1 cellular context compared by ENCODE assay signal in genomic region chr10:24894728-24895127, GRCh38.
TF ChIP-seq lines count a peak whose summit lies in the region.

No MANE protein-coding gene starts in this region.

TF ChIP-seq in SK-N-SH treated with all-trans-retinoic acid at 6 μM for 48 hours, 23 proteins besides CTCF, POLR2A, EP300 and RAD21 (continued from another document):
- TF ChIP-seq, protein P1, sequence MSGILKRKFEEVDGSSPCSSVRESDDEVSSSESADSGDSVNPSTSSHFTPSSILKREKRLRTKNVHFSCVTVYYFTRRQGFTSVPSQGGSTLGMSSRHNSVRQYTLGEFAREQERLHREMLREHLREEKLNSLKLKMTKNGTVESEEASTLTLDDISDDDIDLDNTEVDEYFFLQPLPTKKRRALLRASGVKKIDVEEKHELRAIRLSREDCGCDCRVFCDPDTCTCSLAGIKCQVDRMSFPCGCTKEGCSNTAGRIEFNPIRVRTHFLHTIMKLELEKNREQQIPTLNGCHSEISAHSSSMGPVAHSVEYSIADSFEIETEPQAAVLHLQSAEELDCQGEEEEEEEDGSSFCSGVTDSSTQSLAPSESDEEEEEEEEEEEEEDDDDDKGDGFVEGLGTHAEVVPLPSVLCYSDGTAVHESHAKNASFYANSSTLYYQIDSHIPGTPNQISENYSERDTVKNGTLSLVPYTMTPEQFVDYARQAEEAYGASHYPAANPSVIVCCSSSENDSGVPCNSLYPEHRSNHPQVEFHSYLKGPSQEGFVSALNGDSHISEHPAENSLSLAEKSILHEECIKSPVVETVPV (CRISPR knock-in tag; IDR thresholded peaks at IDR 0.05): no peak
- TF ChIP-seq TSHZ2 (CRISPR knock-in tag; IDR thresholded peaks at IDR 0.05): no peak
- TF ChIP-seq, protein P2, sequence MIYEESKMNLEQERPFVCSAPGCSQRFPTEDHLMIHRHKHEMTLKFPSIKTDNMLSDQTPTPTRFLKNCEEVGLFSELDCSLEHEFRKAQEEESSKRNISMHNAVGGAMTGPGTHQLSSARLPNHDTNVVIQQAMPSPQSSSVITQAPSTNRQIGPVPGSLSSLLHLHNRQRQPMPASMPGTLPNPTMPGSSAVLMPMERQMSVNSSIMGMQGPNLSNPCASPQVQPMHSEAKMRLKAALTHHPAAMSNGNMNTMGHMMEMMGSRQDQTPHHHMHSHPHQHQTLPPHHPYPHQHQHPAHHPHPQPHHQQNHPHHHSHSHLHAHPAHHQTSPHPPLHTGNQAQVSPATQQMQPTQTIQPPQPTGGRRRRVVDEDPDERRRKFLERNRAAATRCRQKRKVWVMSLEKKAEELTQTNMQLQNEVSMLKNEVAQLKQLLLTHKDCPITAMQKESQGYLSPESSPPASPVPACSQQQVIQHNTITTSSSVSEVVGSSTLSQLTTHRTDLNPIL (CRISPR knock-in tag; IDR thresholded peaks at IDR 0.05; ENCODE audit: low read depth): no peak
- no peak for TF ChIP-seq ZFP30 (CRISPR knock-in tag; IDR thresholded peaks at IDR 0.05)
- no peak for TF ChIP-seq ISL1 (CRISPR knock-in tag; IDR thresholded peaks at IDR 0.05)
- no peak for TF ChIP-seq ARNTL (CRISPR knock-in tag; IDR thresholded peaks at IDR 0.05; ENCODE audit: borderline replicate concordance, low read depth)
